ENCODE assay signal across 1 cellular context in the genomic region with DNA sequence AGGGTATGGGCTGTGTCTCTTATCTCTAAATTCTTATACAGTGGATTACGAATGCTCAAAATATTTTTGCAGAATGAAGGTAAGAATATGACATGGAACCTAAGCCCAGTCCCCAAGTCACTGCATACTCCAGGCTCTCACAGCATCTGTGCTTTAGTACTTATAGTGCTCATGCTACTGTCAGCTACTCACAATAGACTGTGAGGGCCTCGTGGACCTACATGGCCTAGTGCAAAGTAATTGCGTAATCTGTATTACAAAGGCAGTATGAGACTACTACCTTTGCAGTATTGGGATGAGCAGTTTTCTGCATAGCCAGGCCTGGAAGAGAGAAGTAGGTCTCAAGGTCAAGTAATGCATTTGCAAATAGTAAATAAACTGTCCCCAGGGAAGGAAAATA.
A peak's percentile ranks its signal among the peaks of the same experiment; 100 is the strongest.
TF ChIP-seq lines count a peak whose summit lies in the region.

No MANE protein-coding gene starts in this region.

TF ChIP-seq in IMR-90, 13 proteins besides CTCF, POLR2A, EP300 and RAD21 (continued from another document):
- peak; percentile 93 for TF ChIP-seq CEBPB (IDR thresholded peaks at IDR 0.05; ENCODE audit: low read depth, low read length)
- no peak for TF ChIP-seq MAZ (IDR thresholded peaks at IDR 0.05; ENCODE audit: borderline replicate concordance, low read depth, low read length)
